Comparison of ENCODE assay signal across 8 cellular contexts in genomic region chrX:107894038-107894437, GRCh38.
A peak's percentile ranks its signal among the peaks of the same experiment; 100 is the strongest.
DNase-seq lines count a peak whose midpoint lies in the region; ATAC-seq and TF ChIP-seq lines count a peak whose summit lies in the region.

No MANE protein-coding gene starts in this region.

- POLR2A ChIA-PET in naive thymus-derived CD8-positive, alpha-beta T cell (lab: Charles Lee), result interaction anchor here (0.6 kb wide), 1 partner anchor 221 kb away, joined by 7 read pairs; no protein-coding TSS in a partner anchor

- H3K4me1 ChIP-seq in KMS-11 (ENCODE audit: low read depth, poor library complexity, severe bottlenecking), result no peaks in the 10 kb centered on the region

- H3K4me3 ChIP-seq in KMS-11 (IDR thresholded peaks at IDR 0.05; ENCODE audit: insufficient read depth, low read depth, low read length) (no peak overlapping the region), SK-N-MC (no peak overlapping the region)

- H3K36me3 ChIP-seq in KMS-11 (ENCODE audit: insufficient read depth) (no peaks in the 10 kb centered on the region), SK-N-MC (ENCODE audit: insufficient read depth, low read length) (no peaks in the 10 kb centered on the region)

- H3K27ac ChIP-seq in KMS-11, result no peak overlapping the region
- H3K27ac ChIP-seq in SK-N-MC, result no peak overlapping the region

- H3K4me3 Mint-ChIP-seq in effector memory CD8-positive, alpha-beta T cell, result no peak overlapping the region
- no peak overlapping the region for H3K4me3 Mint-ChIP-seq in naive thymus-derived CD8-positive, alpha-beta T cell

- TF ChIP-seq CTCF in KMS-11 (conservative IDR thresholded peaks at IDR 0.05; ENCODE audit: low read depth, low read length), result peak; percentile 78

- peak; percentile 65 for ATAC-seq in effector memory CD8-positive, alpha-beta T cell (replicated peaks)
- ATAC-seq in naive thymus-derived CD8-positive, alpha-beta T cell, result peak; percentile 70 to 72

- H4K20me1 ChIP-seq in KMS-11 (ENCODE audit: insufficient read depth), result no peaks in the 10 kb centered on the region

- H3K9ac ChIP-seq in KMS-11 (no peak overlapping the region), SK-N-MC (ENCODE audit: insufficient read length) (no peak overlapping the region)

- peaks cover 0 to 8% of the 10 kb centered on the region in 2 donors for H3K4me1 Mint-ChIP-seq in effector memory CD8-positive, alpha-beta T cell (ENCODE audit: low read depth in 2 of 2)
- peaks cover 0 to 9% (median 5%) of the 10 kb centered on the region in 4 donors for H3K4me1 Mint-ChIP-seq in naive thymus-derived CD8-positive, alpha-beta T cell

- H3K9me3 Mint-ChIP-seq in effector memory CD8-positive, alpha-beta T cell, result no peaks in the 10 kb centered on the region
- H3K9me3 Mint-ChIP-seq in naive thymus-derived CD8-positive, alpha-beta T cell, result peaks cover 0 to 11% (median 2%) of the 10 kb centered on the region in 9 donors

- no peaks in the 10 kb centered on the region for H3K36me3 Mint-ChIP-seq in effector memory CD8-positive, alpha-beta T cell (ENCODE audit: insufficient read depth)
- peaks cover 3 to 12% (median 3%) of the 10 kb centered on the region in 3 donors for H3K36me3 Mint-ChIP-seq in naive thymus-derived CD8-positive, alpha-beta T cell

- H3K27ac Mint-ChIP-seq in effector memory CD8-positive, alpha-beta T cell, result no peak overlapping the region
- no peak overlapping the region for H3K27ac Mint-ChIP-seq in naive thymus-derived CD8-positive, alpha-beta T cell

- H2AFZ ChIP-seq in KMS-11 (ENCODE audit: low read depth), result no peak overlapping the region

- peak; percentile 61 for DNase-seq in NCI-H1436 (lab: John Stamatoyannopoulos, UW)
- DNase-seq in NCI-H1436 treated with DMSO at 0.1 percent for 48 hours (lab: John Stamatoyannopoulos, UW), result no peak
- peak; percentile 33 for DNase-seq in GM19240 (ENCODE audit: insufficient read length, low spot score)
- peak; percentile 8 for DNase-seq in SK-N-MC (ENCODE audit: low read depth, low spot score)
- peak; percentile 31 to 35 (median 32) for DNase-seq in effector memory CD8-positive, alpha-beta T cell
- peak in 7 of 10 donors; percentile 5 to 67 (median 32) for DNase-seq in naive thymus-derived CD8-positive, alpha-beta T cell
- DNase-seq in epidermal melanocyte (ENCODE audit: insufficient read length, low spot score), result no peak

- H3K27me3 Mint-ChIP-seq in effector memory CD8-positive, alpha-beta T cell, result no peaks in the 10 kb centered on the region
- peaks cover 0 to 2% (median 0%) of the 10 kb centered on the region in 5 donors for H3K27me3 Mint-ChIP-seq in naive thymus-derived CD8-positive, alpha-beta T cell

- no peaks in the 10 kb centered on the region for H3K9me3 ChIP-seq in SK-N-MC (ENCODE audit: low read depth, low read length)

- no peaks in the 10 kb centered on the region for H3K27me3 ChIP-seq in KMS-11 (ENCODE audit: insufficient read depth, low read depth)

- H3K79me2 ChIP-seq in KMS-11 (ENCODE audit: insufficient read depth, low read depth), result no peaks in the 10 kb centered on the region

- no peak overlapping the region for H3K4me2 ChIP-seq in KMS-11

Comparison
In these comparisons a context has a peak if more than half of its experiments do, and no peak if none do; other contexts are left out.
1. DNase-seq: peak in NCI-H1436 (single experiment), GM19240 (single experiment), SK-N-MC (single experiment), effector memory CD8-positive, alpha-beta T cell (3 of 3) and naive thymus-derived CD8-positive, alpha-beta T cell (7 of 10); none in NCI-H1436 treated with DMSO at 0.1 percent for 48 hours (single experiment) and epidermal melanocyte (single experiment).